In genomic region chr11:117458275-117459120, GRCh38 we compare ENCODE assay signal across 11 cellular contexts.
A peak's percentile ranks its signal among the peaks of the same experiment; 100 is the strongest.
DNase-seq lines count a peak whose midpoint lies in the region; ATAC-seq and TF ChIP-seq lines count a peak whose summit lies in the region.
"Had no signal": no experiment of that assay in that cellular context is flagged by ENCODE, and none has a peak within 500 bp of the region (broad histone marks: within the 10 kb centered on the region; RNA-seq: fewer than 3 reads in every experiment).

No MANE protein-coding gene starts in this region.

- no peak overlapping the region for H3K27ac Mint-ChIP-seq in CD4-positive, alpha-beta memory T cell
- no peak overlapping the region for H3K27ac Mint-ChIP-seq in neural progenitor cell
- H3K27ac Mint-ChIP-seq: T-helper 1 cell treated with Interleukin-12 subunit alpha and Interleukin-12 subunit beta and Interleukin-4 antibody, amounts not matched to agents 30 μg/mL and 1 μg/mL, for 36 hours had no signal

- H3K36me3 ChIP-seq in neuronal stem cell (replicated peaks in 1 of 2; ENCODE audit: control insufficient read depth in 2 of 2, insufficient read depth in 2 of 2, low read length in 2 of 2): no peaks in the 10 kb centered on the region
- no peaks in the 10 kb centered on the region for H3K36me3 ChIP-seq in CD4-positive, alpha-beta memory T cell (ENCODE audit: insufficient read depth, low read length)
- no peaks in the 10 kb centered on the region for H3K36me3 ChIP-seq in neural progenitor cell
- no peaks in the 10 kb centered on the region for H3K36me3 ChIP-seq in PC-3 (ENCODE audit: low read depth, low read length)
- H3K36me3 ChIP-seq: adrenal gland had no signal

- H3K18ac ChIP-seq in neuronal stem cell (ENCODE audit: low read length): peak overlapping the region; percentile 67

- H4K20me1 ChIP-seq in neural progenitor cell (ENCODE audit: low read depth) (no peaks in the 10 kb centered on the region), PC-3 (ENCODE audit: low read length) (no peaks in the 10 kb centered on the region)

- H3K4me3 Mint-ChIP-seq in CD4-positive, alpha-beta memory T cell: no peak overlapping the region
- no peak overlapping the region for H3K4me3 Mint-ChIP-seq in neural progenitor cell
- H3K4me3 Mint-ChIP-seq: T-helper 1 cell treated with Interleukin-12 subunit alpha and Interleukin-12 subunit beta and Interleukin-4 antibody, amounts not matched to agents 30 μg/mL and 1 μg/mL, for 36 hours had no signal

- H3K79me2 ChIP-seq in neural progenitor cell (ENCODE audit: low read depth) (no peaks in the 10 kb centered on the region), PC-3 (ENCODE audit: low read length) (no peaks in the 10 kb centered on the region)

- no peak overlapping the region for H3K9ac ChIP-seq in neuronal stem cell (ENCODE audit: low read depth, low read length, poor library complexity)
- no peak overlapping the region for H3K9ac ChIP-seq in neural progenitor cell
- H3K9ac ChIP-seq in PC-3 (ENCODE audit: low read length): no peak overlapping the region

- ATAC-seq in HG02798 (IDR thresholded peaks at IDR 0.05; ENCODE audit: poor library complexity, unreplicated experiment): peak; percentile 56
- no peak for ATAC-seq in PC-3

- BruUV-seq in PC-3 (replicated peaks; lab: Mats Ljungman, UMichigan): no TSS peak

- H3K4me2 ChIP-seq in neuronal stem cell (ENCODE audit: insufficient read depth, low read length, poor library complexity, severe bottlenecking): no peak overlapping the region
- H3K4me2 ChIP-seq in neural progenitor cell: no peak overlapping the region
- H3K4me2 ChIP-seq in PC-3 (ENCODE audit: low read length): no peak overlapping the region

- TF ChIP-seq CTCF in GM12875 (IDR thresholded peaks at IDR 0.05; ENCODE audit: borderline replicate concordance, insufficient read depth, low read depth, low read length): no peak
- TF ChIP-seq CTCF in VCaP (conservative IDR thresholded peaks at IDR 0.05): no peak
- no peak for TF ChIP-seq CTCF in neural progenitor cell (IDR thresholded peaks at IDR 0.05)
- no peak for TF ChIP-seq CTCF in PC-3 (conservative IDR thresholded peaks at IDR 0.05; ENCODE audit: low read depth, low read length)

- no CpG with 5 or more reads among the region's 22 CpGs for WGBS in neuronal stem cell (ENCODE audit: extremely low coverage in 2 of 2, insufficient read length in 2 of 2, insufficient replicate concordance in 1 of 2), 2 donors

- H4K8ac ChIP-seq in neuronal stem cell (ENCODE audit: low read depth, low read length): peak overlapping the region; percentile 83

- peak overlapping the region; percentile 43 for H3K14ac ChIP-seq in neuronal stem cell (ENCODE audit: low read length)

- CTCF ChIA-PET in CD4-positive, alpha-beta memory T cell (lab: Charles Lee; ENCODE audit: partially characterized antibody): no interaction called here
- CTCF ChIA-PET in PC-3 (lab: Charles Lee): no interaction called here

- H2BK120ac ChIP-seq in neuronal stem cell (ENCODE audit: low read depth, low read length): no peak overlapping the region

- H2BK15ac ChIP-seq in neuronal stem cell (ENCODE audit: low read length): no peak overlapping the region

- peaks cover 2 to 19% (median 10%) of the 10 kb centered on the region in 8 donors for H3K9me3 Mint-ChIP-seq in CD4-positive, alpha-beta memory T cell
- peaks cover 18% of the 10 kb centered on the region for H3K9me3 Mint-ChIP-seq in neural progenitor cell

- no peak overlapping the region for H2BK5ac ChIP-seq in neuronal stem cell (ENCODE audit: low read length)

- H3K27ac ChIP-seq in VCaP (peak overlapping the region; percentile 67; the same call in 1 of the 2 replicates), neuronal stem cell (replicated peaks; ENCODE audit: low read length) (no peak overlapping the region), neural progenitor cell (no peak overlapping the region), PC-3 (ENCODE audit: low read length) (no peak overlapping the region)
- H3K27ac ChIP-seq in CD4-positive, alpha-beta memory T cell (ENCODE audit: low read depth, low read length): no peak overlapping the region
- H3K27ac ChIP-seq: adrenal gland had no signal

- peaks cover 0 to 3% of the 10 kb centered on the region in 2 donors for H3K4me1 ChIP-seq in neuronal stem cell (ENCODE audit: control insufficient read depth in 2 of 2, insufficient read depth in 1 of 2, low read depth in 1 of 2, low read length in 2 of 2)
- no peaks in the 10 kb centered on the region for H3K4me1 ChIP-seq in CD4-positive, alpha-beta memory T cell (ENCODE audit: insufficient read depth, low read length)
- no peaks in the 10 kb centered on the region for H3K4me1 ChIP-seq in neural progenitor cell
- no peaks in the 10 kb centered on the region for H3K4me1 ChIP-seq in PC-3 (ENCODE audit: insufficient read depth, low read length)
- H3K4me1 ChIP-seq: adrenal gland had no signal

- no peak overlapping the region for H3K4ac ChIP-seq in neuronal stem cell (ENCODE audit: low read length)

- DNase-seq in neuronal stem cell (ENCODE audit: low spot score): no peak
- no peak for DNase-seq in CD4-positive, alpha-beta memory T cell
- no peak for DNase-seq in neural progenitor cell (ENCODE audit: low spot score)
- DNase-seq in PC-3: no peak
- DNase-seq in NAMALWA (ENCODE audit: low spot score): no peak
- DNase-seq: adrenal gland, Kasumi-1 had no signal

- H3F3A ChIP-seq in neural progenitor cell (ENCODE audit: low read depth) (no peaks in the 10 kb centered on the region), PC-3 (ENCODE audit: low read length, unreplicated experiment) (no peaks in the 10 kb centered on the region)

- peak overlapping the region; percentile 10 for H3K4me3 ChIP-seq in GM12875 (ENCODE audit: low read depth, low read length)
- no peak overlapping the region for H3K4me3 ChIP-seq in neuronal stem cell (ENCODE audit: low read length in 2 of 2)
- no peak overlapping the region for H3K4me3 ChIP-seq in CD4-positive, alpha-beta memory T cell (ENCODE audit: low read length in 2 of 2)
- no peak overlapping the region for H3K4me3 ChIP-seq in neural progenitor cell
- H3K4me3 ChIP-seq in PC-3 (ENCODE audit: low read length): no peak overlapping the region
- H3K4me3 ChIP-seq: adrenal gland had no signal

- H3K27me3 Mint-ChIP-seq in CD4-positive, alpha-beta memory T cell: peaks cover 5 to 8% of the 10 kb centered on the region in 2 donors
- H3K27me3 Mint-ChIP-seq in neural progenitor cell (ENCODE audit: insufficient read depth, low read depth): peaks cover 8% of the 10 kb centered on the region

- no peaks in the 10 kb centered on the region for H3K79me1 ChIP-seq in neuronal stem cell (ENCODE audit: low read depth, low read length)

- no peaks in the 10 kb centered on the region for H3K4me1 Mint-ChIP-seq in CD4-positive, alpha-beta memory T cell
- H3K4me1 Mint-ChIP-seq in neural progenitor cell: peaks cover 10% of the 10 kb centered on the region

- POLR2A ChIA-PET in CD4-positive, alpha-beta memory T cell (lab: Charles Lee; ENCODE audit: partially characterized antibody): no interaction called here
- POLR2A ChIA-PET in PC-3 (lab: Charles Lee; ENCODE audit: unreplicated experiment): no interaction called here

- peaks cover 0 to 7% of the 10 kb centered on the region in 2 donors for H3K36me3 Mint-ChIP-seq in CD4-positive, alpha-beta memory T cell
- H3K36me3 Mint-ChIP-seq in neural progenitor cell: no peaks in the 10 kb centered on the region

- H3K27me3 ChIP-seq in neuronal stem cell (ENCODE audit: control insufficient read depth in 3 of 3, insufficient read depth in 3 of 3, low read depth in 1 of 3, low read length in 3 of 3) (peaks cover 0 to 46% (median 0%) of the 10 kb centered on the region in 3 experiments), neural progenitor cell (no peaks in the 10 kb centered on the region), PC-3 (ENCODE audit: low read length) (peaks cover 97% of the 10 kb centered on the region)
- H3K27me3 ChIP-seq in CD4-positive, alpha-beta memory T cell (ENCODE audit: insufficient read depth, low read length): no peaks in the 10 kb centered on the region
- H3K27me3 ChIP-seq: adrenal gland had no signal

- intact Hi-C loops in CD4-positive, alpha-beta memory T cell (cut with micrococcal nuclease): no loop called here
- intact Hi-C loops in PC-3 (cut with micrococcal nuclease): no loop called here

- H2BK12ac ChIP-seq in neuronal stem cell (ENCODE audit: low read length): peak overlapping the region; percentile 93

- H3K23ac ChIP-seq in neuronal stem cell (ENCODE audit: low read depth, low read length, poor library complexity): peak overlapping the region; percentile 11

- H3K9me3 ChIP-seq in neuronal stem cell (replicated peaks in 1 of 2; ENCODE audit: control insufficient read depth in 2 of 2, insufficient read depth in 1 of 2, low read depth in 1 of 2, low read length in 2 of 2) (peaks cover 0 to 2% of the 10 kb centered on the region in 2 donors), neural progenitor cell (ENCODE audit: low read depth) (peaks cover 3% of the 10 kb centered on the region), PC-3 (ENCODE audit: low read length) (peaks cover 4% of the 10 kb centered on the region)
- no peaks in the 10 kb centered on the region for H3K9me3 ChIP-seq in CD4-positive, alpha-beta memory T cell (ENCODE audit: control insufficient read depth in 1 of 2, low read length in 2 of 2)
- H3K9me3 ChIP-seq: adrenal gland had no signal

- no peak overlapping the region for H2AFZ ChIP-seq in neuronal stem cell (ENCODE audit: low read length)
- H2AFZ ChIP-seq in neural progenitor cell (replicated peaks): no peak overlapping the region
- H2AFZ ChIP-seq in PC-3 (ENCODE audit: low read length): no peak overlapping the region

- peak overlapping the region; percentile 62 for H2AK5ac ChIP-seq in neuronal stem cell (ENCODE audit: low read depth, low read length)

- no peaks in the 10 kb centered on the region for H3K9me2 ChIP-seq in PC-3 (replicated peaks; ENCODE audit: low read length)

- H4K91ac ChIP-seq in neuronal stem cell (ENCODE audit: low read depth, low read length, poor library complexity): no peak overlapping the region
